10 cellular contexts compared by ENCODE assay signal in genomic region chr15:50876260-50876988, GRCh38. TPM values are rescaled to one million over a fixed set of nuclear protein-coding genes. Genes with fewer than 3 reads are reported as not detected.
DNase-seq lines count a peak whose midpoint lies in the region; ATAC-seq lines count a peak whose summit lies in the region.
"Had no signal": no experiment of that assay in that cellular context is flagged by ENCODE, and none has a peak within 500 bp of the region (broad histone marks: within the 10 kb centered on the region; RNA-seq: fewer than 3 reads in every experiment).

No MANE protein-coding gene starts in this region.

- peak overlapping the region; percentile 60 to 77 (median 67) for H3K4me3 ChIP-seq in subcutaneous abdominal adipose tissue (ENCODE audit: low read depth in 1 of 5, low read length in 5 of 5)

- intact Hi-C loops in left colon (cut with DNase I, micrococcal nuclease), result loop anchor here (10.0 kb wide), 2 partner anchors 112 to 192 kb away; partner anchors contain the start of genes SPPL2A (in 1 of the 2) and TRPM7 (in 1 of the 2)

- H3K27me3 ChIP-seq in subcutaneous abdominal adipose tissue (ENCODE audit: control insufficient read depth in 5 of 5, insufficient read depth in 4 of 5, low read length in 5 of 5), result no peaks in the 10 kb centered on the region
- H3K27me3 ChIP-seq: adrenal gland had no signal

- H3K27ac Mint-ChIP-seq in T-helper 2 cell treated with Interferon-gamma antibody and Interleukin-4, amounts not matched to agents 5 μg/mL and 100 μg/mL, for 36 hours, result peak overlapping the region; percentile 67
- peak overlapping the region; percentile 50 for H3K27ac Mint-ChIP-seq in activated naive CD8-positive, alpha-beta T cell

- H3K4me1 ChIP-seq in subcutaneous abdominal adipose tissue (ENCODE audit: control insufficient read depth in 5 of 5, insufficient read depth in 5 of 5, low read length in 5 of 5), result peaks cover 0 to 22% (median 8%) of the 10 kb centered on the region in 5 donors

- no peaks in the 10 kb centered on the region for H3K9me3 ChIP-seq in subcutaneous abdominal adipose tissue (ENCODE audit: control insufficient read depth in 5 of 5, low read length in 5 of 5)
- H3K9me3 ChIP-seq: adrenal gland had no signal

- peak overlapping the region; percentile 73 for H3K4me3 Mint-ChIP-seq in T-helper 2 cell treated with Interferon-gamma antibody and Interleukin-4, amounts not matched to agents 5 μg/mL and 100 μg/mL, for 36 hours
- H3K4me3 Mint-ChIP-seq in activated naive CD8-positive, alpha-beta T cell, result peak overlapping the region; percentile 69

- H3K27me3 Mint-ChIP-seq in T-helper 2 cell treated with Interferon-gamma antibody and Interleukin-4, amounts not matched to agents 5 μg/mL and 100 μg/mL, for 36 hours (ENCODE audit: low read depth), result peaks cover 16% of the 10 kb centered on the region
- peaks cover 2% of the 10 kb centered on the region for H3K27me3 Mint-ChIP-seq in activated naive CD8-positive, alpha-beta T cell

- H3K27ac ChIP-seq in subcutaneous abdominal adipose tissue (ENCODE audit: low read depth, low read length), result no peak overlapping the region
- H3K27ac ChIP-seq: adrenal gland had no signal

- no peaks in the 10 kb centered on the region for H3K36me3 Mint-ChIP-seq in T-helper 2 cell treated with Interferon-gamma antibody and Interleukin-4, amounts not matched to agents 5 μg/mL and 100 μg/mL, for 36 hours (ENCODE audit: low read depth)
- no peaks in the 10 kb centered on the region for H3K36me3 Mint-ChIP-seq in activated naive CD8-positive, alpha-beta T cell

- H3K9me3 Mint-ChIP-seq in T-helper 2 cell treated with Interferon-gamma antibody and Interleukin-4, amounts not matched to agents 5 μg/mL and 100 μg/mL, for 36 hours, result no peaks in the 10 kb centered on the region
- no peaks in the 10 kb centered on the region for H3K9me3 Mint-ChIP-seq in activated naive CD8-positive, alpha-beta T cell (ENCODE audit: low read depth)

- no peak for DNase-seq in T-helper 2 cell treated with Interferon-gamma antibody and Interleukin-4, amounts not matched to agents 5 μg/mL and 100 μg/mL, for 36 hours (ENCODE audit: low spot score)
- no peak for DNase-seq in T-helper 2 cell
- peak; percentile 54 to 63 for DNase-seq in left colon
- DNase-seq in stimulated activated CD4-positive, alpha-beta T cell treated with anti-CD3 and anti-CD28 coated beads, Interleukin-4, amount 100 ng/mL, for 1 hour, result no peak
- no peak for DNase-seq in GM03348 (ENCODE audit: low spot score)
- DNase-seq: 8988T had no signal

- H3K4me1 Mint-ChIP-seq in T-helper 2 cell treated with Interferon-gamma antibody and Interleukin-4, amounts not matched to agents 5 μg/mL and 100 μg/mL, for 36 hours (ENCODE audit: low read depth), result peaks cover 43% of the 10 kb centered on the region
- peaks cover 45% of the 10 kb centered on the region for H3K4me1 Mint-ChIP-seq in activated naive CD8-positive, alpha-beta T cell (ENCODE audit: low read depth)

- ATAC-seq in left colon (peak; percentile 80), esophagus mucosa (no peak)

- H3K36me3 ChIP-seq in subcutaneous abdominal adipose tissue (ENCODE audit: control insufficient read depth in 5 of 5, insufficient read depth in 5 of 5, low read length in 5 of 5), result no peaks in the 10 kb centered on the region
- H3K36me3 ChIP-seq: adrenal gland had no signal

- H3K9ac ChIP-seq in subcutaneous abdominal adipose tissue (ENCODE audit: low read length in 5 of 5), result peak overlapping the region in 4 of 5 donors; percentile 48 to 66 (median 56)

RNA-seq across cellular contexts. Expression of gene AP4E1, which starts 32.1 kb away (rescaled TPM):
- total RNA-seq in left colon, result 10 to 100 TPM in 1 of 2 donors, 1 to 10 TPM in 1; 9.9 to 10.7 TPM
- 8.0 TPM for total RNA-seq in esophagus mucosa

Comparison
In these comparisons a context has a peak if more than half of its experiments do, and no peak if none do; other contexts are left out.
1. DNase-seq: peak in left colon (2 of 2); none in T-helper 2 cell treated with Interferon-gamma antibody and Interleukin-4, amounts not matched to agents 5 μg/mL and 100 μg/mL, for 36 hours (single experiment), T-helper 2 cell (0 of 5), stimulated activated CD4-positive, alpha-beta T cell treated with anti-CD3 and anti-CD28 coated beads, Interleukin-4, amount 100 ng/mL, for 1 hour (single experiment) and GM03348 (single experiment).